1 cellular context compared by ENCODE assay signal in the genomic region with DNA sequence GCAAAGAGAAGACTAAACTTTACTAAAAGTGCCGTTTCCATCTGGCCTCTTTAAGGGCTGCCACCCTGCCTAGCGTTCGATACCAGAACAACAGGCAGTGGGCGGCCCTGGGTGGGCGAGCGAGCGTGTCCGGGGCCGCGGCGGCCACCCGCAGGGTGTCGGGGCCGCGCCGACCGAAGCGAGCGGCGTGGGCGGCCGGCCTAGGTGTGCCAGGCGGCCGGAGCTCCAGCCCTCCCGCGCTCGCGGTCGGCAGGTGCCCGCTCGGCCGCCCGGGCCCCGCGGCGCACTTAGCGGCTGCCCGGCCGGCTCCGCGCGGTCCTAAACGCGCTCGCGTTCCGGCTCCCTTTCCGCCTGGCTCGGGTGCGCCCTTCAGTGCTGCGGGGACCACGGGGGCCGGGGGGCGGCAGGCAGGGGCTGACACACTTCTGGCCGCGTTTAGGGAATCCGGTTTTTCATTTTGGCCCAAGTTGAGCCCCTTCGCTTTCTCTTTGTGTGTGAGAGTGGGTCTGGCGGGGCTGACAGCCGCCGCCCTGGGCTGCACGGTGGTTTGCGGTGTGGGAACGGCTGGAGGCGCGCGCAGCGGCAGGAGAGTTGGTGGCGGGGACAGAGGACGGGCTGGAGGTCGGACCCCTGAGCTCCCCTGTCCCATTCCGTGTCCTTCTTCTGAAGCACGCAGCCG.
TF ChIP-seq lines count a peak whose summit lies in the region.

No MANE protein-coding gene starts in this region.

TF ChIP-seq in GM12878, 131 proteins besides CTCF, POLR2A, EP300 and RAD21 (continued from another document):
- TF ChIP-seq, protein P1, sequence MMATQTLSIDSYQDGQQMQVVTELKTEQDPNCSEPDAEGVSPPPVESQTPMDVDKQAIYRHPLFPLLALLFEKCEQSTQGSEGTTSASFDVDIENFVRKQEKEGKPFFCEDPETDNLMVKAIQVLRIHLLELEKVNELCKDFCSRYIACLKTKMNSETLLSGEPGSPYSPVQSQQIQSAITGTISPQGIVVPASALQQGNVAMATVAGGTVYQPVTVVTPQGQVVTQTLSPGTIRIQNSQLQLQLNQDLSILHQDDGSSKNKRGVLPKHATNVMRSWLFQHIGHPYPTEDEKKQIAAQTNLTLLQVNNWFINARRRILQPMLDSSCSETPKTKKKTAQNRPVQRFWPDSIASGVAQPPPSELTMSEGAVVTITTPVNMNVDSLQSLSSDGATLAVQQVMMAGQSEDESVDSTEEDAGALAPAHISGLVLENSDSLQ (IDR thresholded peaks at IDR 0.05), result no peak
- peak; percentile 72; the same call in 1 of the 2 replicates for TF ChIP-seq SMARCA5 (IDR thresholded peaks at IDR 0.05)
- TF ChIP-seq HDGF (IDR thresholded peaks at IDR 0.05), result no peak
- TF ChIP-seq SIN3A (IDR thresholded peaks at IDR 0.05; ENCODE audit: low read depth, low read length), result no peak
- TF ChIP-seq RUNX3 (IDR thresholded peaks at IDR 0.05; ENCODE audit: low read length), result 0 out of 2 replicates have a peak, but pooled peaks have one; percentile 24
- TF ChIP-seq, protein P2, sequence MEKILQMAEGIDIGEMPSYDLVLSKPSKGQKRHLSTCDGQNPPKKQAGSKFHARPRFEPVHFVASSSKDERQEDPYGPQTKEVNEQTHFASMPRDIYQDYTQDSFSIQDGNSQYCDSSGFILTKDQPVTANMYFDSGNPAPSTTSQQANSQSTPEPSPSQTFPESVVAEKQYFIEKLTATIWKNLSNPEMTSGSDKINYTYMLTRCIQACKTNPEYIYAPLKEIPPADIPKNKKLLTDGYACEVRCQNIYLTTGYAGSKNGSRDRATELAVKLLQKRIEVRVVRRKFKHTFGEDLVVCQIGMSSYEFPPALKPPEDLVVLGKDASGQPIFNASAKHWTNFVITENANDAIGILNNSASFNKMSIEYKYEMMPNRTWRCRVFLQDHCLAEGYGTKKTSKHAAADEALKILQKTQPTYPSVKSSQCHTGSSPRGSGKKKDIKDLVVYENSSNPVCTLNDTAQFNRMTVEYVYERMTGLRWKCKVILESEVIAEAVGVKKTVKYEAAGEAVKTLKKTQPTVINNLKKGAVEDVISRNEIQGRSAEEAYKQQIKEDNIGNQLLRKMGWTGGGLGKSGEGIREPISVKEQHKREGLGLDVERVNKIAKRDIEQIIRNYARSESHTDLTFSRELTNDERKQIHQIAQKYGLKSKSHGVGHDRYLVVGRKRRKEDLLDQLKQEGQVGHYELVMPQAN (conservative IDR thresholded peaks at IDR 0.05), result no peak
- TF ChIP-seq NRF1 (conservative IDR thresholded peaks at IDR 0.05; ENCODE audit: low read depth, low read length), result no peak
- no peak for TF ChIP-seq JUND (IDR thresholded peaks at IDR 0.05; ENCODE audit: low read depth, low read length)
- no peak for TF ChIP-seq SIX5 (IDR thresholded peaks at IDR 0.05; ENCODE audit: low read depth, low read length, severe bottlenecking)
- TF ChIP-seq, protein P3, sequence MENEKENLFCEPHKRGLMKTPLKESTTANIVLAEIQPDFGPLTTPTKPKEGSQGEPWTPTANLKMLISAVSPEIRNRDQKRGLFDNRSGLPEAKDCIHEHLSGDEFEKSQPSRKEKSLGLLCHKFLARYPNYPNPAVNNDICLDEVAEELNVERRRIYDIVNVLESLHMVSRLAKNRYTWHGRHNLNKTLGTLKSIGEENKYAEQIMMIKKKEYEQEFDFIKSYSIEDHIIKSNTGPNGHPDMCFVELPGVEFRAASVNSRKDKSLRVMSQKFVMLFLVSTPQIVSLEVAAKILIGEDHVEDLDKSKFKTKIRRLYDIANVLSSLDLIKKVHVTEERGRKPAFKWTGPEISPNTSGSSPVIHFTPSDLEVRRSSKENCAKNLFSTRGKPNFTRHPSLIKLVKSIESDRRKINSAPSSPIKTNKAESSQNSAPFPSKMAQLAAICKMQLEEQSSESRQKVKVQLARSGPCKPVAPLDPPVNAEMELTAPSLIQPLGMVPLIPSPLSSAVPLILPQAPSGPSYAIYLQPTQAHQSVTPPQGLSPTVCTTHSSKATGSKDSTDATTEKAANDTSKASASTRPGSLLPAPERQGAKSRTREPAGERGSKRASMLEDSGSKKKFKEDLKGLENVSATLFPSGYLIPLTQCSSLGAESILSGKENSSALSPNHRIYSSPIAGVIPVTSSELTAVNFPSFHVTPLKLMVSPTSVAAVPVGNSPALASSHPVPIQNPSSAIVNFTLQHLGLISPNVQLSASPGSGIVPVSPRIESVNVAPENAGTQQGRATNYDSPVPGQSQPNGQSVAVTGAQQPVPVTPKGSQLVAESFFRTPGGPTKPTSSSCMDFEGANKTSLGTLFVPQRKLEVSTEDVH (IDR thresholded peaks at IDR 0.05; ENCODE audit: low read depth, partially characterized antibody), result no peak
- TF ChIP-seq BACH1 (IDR thresholded peaks at IDR 0.05; ENCODE audit: borderline replicate concordance), result peak; percentile 40; the same call in 1 of the 2 replicates
- no peak for TF ChIP-seq TCF7 (IDR thresholded peaks at IDR 0.05; ENCODE audit: borderline replicate concordance)
- TF ChIP-seq, protein P4, sequence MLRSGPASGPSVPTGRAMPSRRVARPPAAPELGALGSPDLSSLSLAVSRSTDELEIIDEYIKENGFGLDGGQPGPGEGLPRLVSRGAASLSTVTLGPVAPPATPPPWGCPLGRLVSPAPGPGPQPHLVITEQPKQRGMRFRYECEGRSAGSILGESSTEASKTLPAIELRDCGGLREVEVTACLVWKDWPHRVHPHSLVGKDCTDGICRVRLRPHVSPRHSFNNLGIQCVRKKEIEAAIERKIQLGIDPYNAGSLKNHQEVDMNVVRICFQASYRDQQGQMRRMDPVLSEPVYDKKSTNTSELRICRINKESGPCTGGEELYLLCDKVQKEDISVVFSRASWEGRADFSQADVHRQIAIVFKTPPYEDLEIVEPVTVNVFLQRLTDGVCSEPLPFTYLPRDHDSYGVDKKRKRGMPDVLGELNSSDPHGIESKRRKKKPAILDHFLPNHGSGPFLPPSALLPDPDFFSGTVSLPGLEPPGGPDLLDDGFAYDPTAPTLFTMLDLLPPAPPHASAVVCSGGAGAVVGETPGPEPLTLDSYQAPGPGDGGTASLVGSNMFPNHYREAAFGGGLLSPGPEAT (IDR thresholded peaks at IDR 0.05; ENCODE audit: low read depth), result no peak
- TF ChIP-seq CREM (IDR thresholded peaks at IDR 0.05; ENCODE audit: low read depth), result no peak
